In the genomic region with DNA sequence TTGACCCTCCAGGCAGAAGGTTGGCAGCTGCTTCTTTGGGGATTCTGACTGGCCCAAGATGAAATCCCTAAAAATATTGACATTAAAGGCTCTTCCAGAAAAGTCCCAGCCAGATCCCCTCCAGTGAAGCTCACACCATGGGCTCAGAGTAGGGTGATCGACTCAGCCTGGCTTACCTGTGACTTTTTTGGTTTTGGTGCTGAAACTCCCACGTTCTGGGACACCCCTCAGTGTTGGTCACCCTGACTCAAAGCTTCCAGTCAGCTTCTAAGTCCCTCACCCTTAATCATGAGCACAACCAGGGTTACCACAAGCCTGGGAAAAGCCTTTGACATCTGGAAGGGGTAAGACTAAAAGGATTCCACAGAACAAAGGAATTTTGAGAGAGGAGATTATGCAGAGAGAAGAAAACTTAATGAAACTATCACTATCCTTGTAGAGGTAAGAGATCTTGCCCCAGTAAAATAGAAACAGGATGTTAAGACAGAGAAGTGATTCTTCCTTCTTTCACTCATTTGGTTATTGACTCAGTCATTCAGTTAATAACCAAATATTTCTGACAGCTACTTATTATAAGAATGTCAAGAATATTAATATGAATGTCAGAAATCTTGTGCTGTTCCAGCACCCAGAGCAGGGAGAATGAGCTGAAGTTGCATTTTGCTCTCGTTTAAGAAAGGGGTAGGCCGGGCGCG, we compare ENCODE assay signal across 1 cellular context.
TF ChIP-seq lines count a peak whose summit lies in the region.

No MANE protein-coding gene starts in this region.

TF ChIP-seq in GM12878, 131 proteins besides CTCF, POLR2A, EP300 and RAD21 (continued from another document):
- TF ChIP-seq, protein P1, sequence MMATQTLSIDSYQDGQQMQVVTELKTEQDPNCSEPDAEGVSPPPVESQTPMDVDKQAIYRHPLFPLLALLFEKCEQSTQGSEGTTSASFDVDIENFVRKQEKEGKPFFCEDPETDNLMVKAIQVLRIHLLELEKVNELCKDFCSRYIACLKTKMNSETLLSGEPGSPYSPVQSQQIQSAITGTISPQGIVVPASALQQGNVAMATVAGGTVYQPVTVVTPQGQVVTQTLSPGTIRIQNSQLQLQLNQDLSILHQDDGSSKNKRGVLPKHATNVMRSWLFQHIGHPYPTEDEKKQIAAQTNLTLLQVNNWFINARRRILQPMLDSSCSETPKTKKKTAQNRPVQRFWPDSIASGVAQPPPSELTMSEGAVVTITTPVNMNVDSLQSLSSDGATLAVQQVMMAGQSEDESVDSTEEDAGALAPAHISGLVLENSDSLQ (IDR thresholded peaks at IDR 0.05), result peak; percentile 22; the same call in 1 of the 2 replicates
- TF ChIP-seq JUNB (IDR thresholded peaks at IDR 0.05), result peak; percentile 27; the same call in 1 of the 2 replicates
TF ChIP-seq in GM12878: peak in this region for 2.
